ENCODE assay signal across 1 cellular context in the genomic region with DNA sequence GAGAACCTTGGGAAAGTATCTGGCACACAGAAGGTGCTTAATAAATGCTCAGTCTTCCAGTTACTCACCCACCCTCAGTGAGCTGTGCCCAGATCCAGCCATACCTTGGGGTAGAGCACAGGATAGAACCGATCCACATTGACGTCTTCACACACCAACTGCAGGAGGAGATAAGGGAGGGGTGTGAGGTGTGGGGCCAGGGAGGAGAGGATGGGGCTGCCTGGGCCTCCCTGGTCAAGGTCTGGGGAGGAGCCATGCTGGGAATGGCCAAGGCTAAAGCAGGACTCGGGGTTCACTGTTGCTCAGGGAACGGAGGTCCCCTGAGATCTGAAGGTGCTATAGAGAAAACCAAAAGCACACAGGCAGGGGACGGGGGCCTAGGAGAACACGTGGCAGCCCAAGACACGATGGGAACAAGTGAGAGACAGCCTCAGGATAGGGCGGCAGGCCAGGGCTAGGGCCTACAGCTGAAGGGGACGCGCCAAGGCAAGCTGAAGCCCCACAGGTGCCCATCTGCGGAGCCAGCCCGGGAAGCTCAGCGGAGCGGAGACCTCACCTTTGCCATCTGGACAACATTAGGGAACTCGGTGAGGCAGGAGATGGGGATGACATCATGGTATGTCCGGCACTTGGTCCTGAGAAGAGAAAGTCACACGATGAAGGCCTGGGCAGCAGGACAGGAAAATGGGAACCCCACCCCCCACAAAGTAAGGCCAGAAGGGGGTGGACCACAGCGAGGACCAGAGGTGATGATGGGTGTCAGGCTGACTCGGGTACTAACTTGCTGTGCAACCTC.
TF ChIP-seq lines count a peak whose summit lies in the region.

No MANE protein-coding gene starts in this region.

TF ChIP-seq in K562, 482 proteins besides CTCF, POLR2A, EP300 and RAD21 (continued from another document and continues in another):
- TF ChIP-seq HDAC2 (IDR thresholded peaks at IDR 0.05) (peak; percentile 70; the same call in 1 of the 2 replicates), TCF7 (IDR thresholded peaks at IDR 0.05; ENCODE audit: borderline replicate concordance) (no peak), KDM1A (IDR thresholded peaks at IDR 0.05) (0 out of 4 replicates have a peak, but pooled peaks of 1 of the 2 experiments have one; percentile 45), CC2D1A (IDR thresholded peaks at IDR 0.05) (no peak), KLF6 (CRISPR knock-in tag; IDR thresholded peaks at IDR 0.05; ENCODE audit: borderline replicate concordance) (no peak), ZNF184 (CRISPR knock-in tag; IDR thresholded peaks at IDR 0.05) (no peak), GTF2E2 (tag; IDR thresholded peaks at IDR 0.05) (no peak), ZKSCAN8 (CRISPR knock-in tag; IDR thresholded peaks at IDR 0.05) (peak; percentile 100), NFIX (CRISPR knock-in tag; IDR thresholded peaks at IDR 0.05; ENCODE audit: low read depth) (no peak), ZNF23 (CRISPR knock-in tag; IDR thresholded peaks at IDR 0.05) (no peak), HNRNPUL1 (IDR thresholded peaks at IDR 0.05; ENCODE audit: low read length) (no peak), ZNF282 (CRISPR knock-in tag; IDR thresholded peaks at IDR 0.05) (no peak), CEBPZ (IDR thresholded peaks at IDR 0.05; ENCODE audit: borderline replicate concordance, low read depth, low read length) (no peak), SMAD1 (IDR thresholded peaks at IDR 0.05; ENCODE audit: low read depth, low read length, partially characterized antibody) (no peak), COPS2 (conservative IDR thresholded peaks at IDR 0.05) (no peak), JUND (IDR thresholded peaks at IDR 0.05; ENCODE audit: borderline replicate concordance, low read depth, low read length) (peak; percentile 52; the same call in 1 of the 2 replicates), JUND (tag; IDR thresholded peaks at IDR 0.05; ENCODE audit: borderline replicate concordance, low read depth, low read length) (peak; percentile 61; the same call in 2 of the 3 replicates), RBFOX2 (IDR thresholded peaks at IDR 0.05; ENCODE audit: low read depth, low read length) (peak; percentile 39; the same call in 1 of the 2 replicates), MTA3 (IDR thresholded peaks at IDR 0.05; ENCODE audit: borderline replicate concordance) (0 out of 2 replicates have a peak, but pooled peaks have one; percentile 42), STAT6 (CRISPR knock-in tag; IDR thresholded peaks at IDR 0.05) (no peak), BCOR (IDR thresholded peaks at IDR 0.05) (peak; percentile 50; the same call in 1 of the 2 replicates), SIN3B (IDR thresholded peaks at IDR 0.05; ENCODE audit: low read depth) (no peak), ZBTB12 (CRISPR knock-in tag; IDR thresholded peaks at IDR 0.05) (peak; percentile 41; the same call in 1 of the 2 replicates), POLR2G (IDR thresholded peaks at IDR 0.05; ENCODE audit: low read depth, low read length) (peak; percentile 11; the same call in 1 of the 2 replicates), CXXC5 (CRISPR knock-in tag; IDR thresholded peaks at IDR 0.05) (peak; percentile 81), FOS (IDR thresholded peaks at IDR 0.05; ENCODE audit: extremely low read depth, insufficient read length) (no peak), SMARCA5 (IDR thresholded peaks at IDR 0.05) (0 out of 2 replicates have a peak, but pooled peaks have one; percentile 12), CHCHD3 (CRISPR knock-in tag; IDR thresholded peaks at IDR 0.05) (no peak), THRA (IDR thresholded peaks at IDR 0.05) (no peak), FOXA3 (CRISPR knock-in tag; conservative IDR thresholded peaks at IDR 0.05 in 1 of 2, IDR thresholded peaks at IDR 0.05 in 1 of 2) (no peak), TAF1 (IDR thresholded peaks at IDR 0.05; ENCODE audit: control insufficient read depth, extremely low read depth, insufficient read depth, low read length, severe bottlenecking) (no peak), MYNN (IDR thresholded peaks at IDR 0.05) (peak; percentile 79), MYNN (CRISPR knock-in tag; IDR thresholded peaks at IDR 0.05) (no peak), NRF1 (conservative IDR thresholded peaks at IDR 0.05 in 1 of 2, IDR thresholded peaks at IDR 0.05 in 1 of 2) (no peak), ATF1 (CRISPR knock-in tag; IDR thresholded peaks at IDR 0.05) (no peak), ATF1 (tag; IDR thresholded peaks at IDR 0.05) (peak; percentile 84), NR2C2 (CRISPR knock-in tag; IDR thresholded peaks at IDR 0.05) (no peak), NR2C2 (tag; IDR thresholded peaks at IDR 0.05) (no peak; the same call in 1 of the 2 replicates), ZNF584 (CRISPR knock-in tag; IDR thresholded peaks at IDR 0.05; ENCODE audit: low read depth) (0 out of 2 replicates have a peak, but pooled peaks have one; percentile 33), TCF15 (CRISPR knock-in tag; IDR thresholded peaks at IDR 0.05) (no peak), SOX6 (IDR thresholded peaks at IDR 0.05) (peak; percentile 60; the same call in 1 of the 2 replicates), YY1 (IDR thresholded peaks at IDR 0.05; ENCODE audit: borderline replicate concordance in 1 of 3, control insufficient read depth in 1 of 3, extremely low read depth in 1 of 3, insufficient read depth in 3 of 3, insufficient read length in 1 of 3, insufficient replicate concordance in 2 of 3, low read depth in 1 of 3, low read length in 2 of 3) (peak in 2 of 3 experiments; percentile 20 to 51), PML (IDR thresholded peaks at IDR 0.05; ENCODE audit: low read length) (no peak), HDAC1 (IDR thresholded peaks at IDR 0.05) (peak in 1 of 2 experiments; percentile 56; a peak in 1 of 4 replicates), FOXK1 (CRISPR knock-in tag; IDR thresholded peaks at IDR 0.05; ENCODE audit: borderline replicate concordance) (no peak), ZEB2 (IDR thresholded peaks at IDR 0.05) (peak; percentile 59; the same call in 1 of the 2 replicates), ZBTB7A (IDR thresholded peaks at IDR 0.05; ENCODE audit: borderline replicate concordance, control insufficient read depth, low read depth, low read length) (peak; percentile 49; the same call in 1 of the 2 replicates), NFYB (IDR thresholded peaks at IDR 0.05; ENCODE audit: extremely low read depth, insufficient read length) (no peak), CHD4 (IDR thresholded peaks at IDR 0.05; ENCODE audit: insufficient read depth, insufficient replicate concordance, low read depth, low read length, poor library complexity, severe bottlenecking) (no peak)
- TF ChIP-seq, protein P1, sequence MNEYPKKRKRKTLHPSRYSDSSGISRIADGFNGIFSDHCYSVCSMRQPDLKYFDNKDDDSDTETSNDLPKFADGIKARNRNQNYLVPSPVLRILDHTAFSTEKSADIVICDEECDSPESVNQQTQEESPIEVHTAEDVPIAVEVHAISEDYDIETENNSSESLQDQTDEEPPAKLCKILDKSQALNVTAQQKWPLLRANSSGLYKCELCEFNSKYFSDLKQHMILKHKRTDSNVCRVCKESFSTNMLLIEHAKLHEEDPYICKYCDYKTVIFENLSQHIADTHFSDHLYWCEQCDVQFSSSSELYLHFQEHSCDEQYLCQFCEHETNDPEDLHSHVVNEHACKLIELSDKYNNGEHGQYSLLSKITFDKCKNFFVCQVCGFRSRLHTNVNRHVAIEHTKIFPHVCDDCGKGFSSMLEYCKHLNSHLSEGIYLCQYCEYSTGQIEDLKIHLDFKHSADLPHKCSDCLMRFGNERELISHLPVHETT (CRISPR knock-in tag; conservative IDR thresholded peaks at IDR 0.05 in 1 of 2, IDR thresholded peaks at IDR 0.05 in 1 of 2): peak in 1 of 2 experiments; percentile 75; a peak in 2 of 4 replicates
- TF ChIP-seq, protein P2, sequence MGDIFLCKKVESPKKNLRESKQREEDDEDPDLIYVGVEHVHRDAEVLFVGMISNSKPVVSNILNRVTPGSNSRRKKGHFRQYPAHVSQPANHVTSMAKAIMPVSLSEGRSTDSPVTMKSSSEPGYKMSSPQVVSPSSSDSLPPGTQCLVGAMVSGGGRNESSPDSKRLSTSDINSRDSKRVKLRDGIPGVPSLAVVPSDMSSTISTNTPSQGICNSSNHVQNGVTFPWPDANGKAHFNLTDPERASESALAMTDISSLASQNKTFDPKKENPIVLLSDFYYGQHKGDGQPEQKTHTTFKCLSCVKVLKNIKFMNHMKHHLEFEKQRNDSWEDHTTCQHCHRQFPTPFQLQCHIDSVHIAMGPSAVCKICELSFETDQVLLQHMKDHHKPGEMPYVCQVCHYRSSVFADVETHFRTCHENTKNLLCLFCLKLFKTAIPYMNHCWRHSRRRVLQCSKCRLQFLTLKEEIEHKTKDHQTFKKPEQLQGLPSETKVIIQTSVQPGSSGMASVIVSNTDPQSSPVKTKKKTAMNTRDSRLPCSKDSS (IDR thresholded peaks at IDR 0.05; ENCODE audit: low read depth, partially characterized antibody): no peak
- TF ChIP-seq, protein P3, sequence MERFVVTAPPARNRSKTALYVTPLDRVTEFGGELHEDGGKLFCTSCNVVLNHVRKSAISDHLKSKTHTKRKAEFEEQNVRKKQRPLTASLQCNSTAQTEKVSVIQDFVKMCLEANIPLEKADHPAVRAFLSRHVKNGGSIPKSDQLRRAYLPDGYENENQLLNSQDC (CRISPR knock-in tag; IDR thresholded peaks at IDR 0.05): no peak
